In the genomic region with DNA sequence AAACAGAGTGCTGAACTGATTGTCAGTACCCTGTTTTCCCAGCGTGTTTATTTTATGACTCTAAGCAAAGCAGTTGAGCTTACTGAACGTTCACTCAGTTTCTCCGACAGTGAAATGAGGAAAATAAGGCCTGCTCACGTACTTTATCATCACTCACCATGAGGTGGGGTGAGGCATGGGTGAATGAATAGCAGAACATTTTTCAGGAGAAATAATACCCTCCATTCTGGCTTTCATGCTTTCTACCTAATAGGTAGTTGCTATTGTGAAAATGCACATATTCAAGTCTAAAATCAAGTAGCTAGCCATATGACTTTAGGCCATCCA, we compare ENCODE assay signal across 14 cellular contexts.
DNase-seq lines count a peak whose midpoint lies in the region; ATAC-seq and TF ChIP-seq lines count a peak whose summit lies in the region.
"Had no signal": no experiment of that assay in that cellular context is flagged by ENCODE, and none has a peak within 500 bp of the region (broad histone marks: within the 10 kb centered on the region; RNA-seq: fewer than 3 reads in every experiment).

No MANE protein-coding gene starts in this region.

- no peak overlapping the region for H3K4me3 Mint-ChIP-seq in H9
- H3K4me3 Mint-ChIP-seq: activated naive CD4-positive, alpha-beta T cell treated with anti-CD3 and anti-CD28 coated beads, Interleukin-2, amount 50 U/mL, for 24 hours had no signal

- H4K20me1 ChIP-seq in BLaER1 treated with 17β-estradiol and CSF1 and Interleukin-3, amounts not matched to agents 10 nM and 100 nM, result peaks cover 0 to 4% (median 0%) of the 10 kb centered on the region in 11 experiments; a peak in 1 of 22 replicates
- no peaks in the 10 kb centered on the region for H4K20me1 ChIP-seq in H9 (ENCODE audit: control insufficient read depth, insufficient read depth, insufficient read length)

- H3K36me3 ChIP-seq in BLaER1 treated with 17β-estradiol and CSF1 and Interleukin-3, amounts not matched to agents 10 nM and 100 nM, result peaks cover 45 to 72% (median 60%) of the 10 kb centered on the region in 11 experiments
- H3K36me3 ChIP-seq in adipocyte (ENCODE audit: control insufficient read depth, insufficient read depth, low read length, severe bottlenecking) (peaks cover 35% of the 10 kb centered on the region), lower lobe of right lung (peaks cover 34% of the 10 kb centered on the region), stomach (peaks cover 18 to 37% (median 31%) of the 10 kb centered on the region in 4 donors)

- no peak overlapping the region for H3K14ac ChIP-seq in H9 (ENCODE audit: insufficient read depth, low read length)

- no peaks in the 10 kb centered on the region for H3K79me2 ChIP-seq in H9 (ENCODE audit: insufficient read depth, low read length)

- H3K9ac ChIP-seq in BLaER1 treated with 17β-estradiol and CSF1 and Interleukin-3, amounts not matched to agents 10 nM and 100 nM, result no peak overlapping the region
- H3K9ac ChIP-seq in adipocyte (ENCODE audit: low read length) (peak overlapping the region; percentile 85), H9 (ENCODE audit: extremely low read depth, insufficient read length, low read length) (no peak overlapping the region)

- no peak overlapping the region for H3K4ac ChIP-seq in H9 (ENCODE audit: low read depth, low read length)

- no peaks in the 10 kb centered on the region for H3K23me2 ChIP-seq in H9 (ENCODE audit: insufficient read length, low read depth, low read length, poor library complexity, severe bottlenecking)

- no peak overlapping the region for H3K18ac ChIP-seq in H9 (ENCODE audit: insufficient read length, low read depth, low read length)

- H3K23ac ChIP-seq in H9 (ENCODE audit: insufficient read length, low read depth, low read length), result no peak overlapping the region

- H4K5ac ChIP-seq in H9 (ENCODE audit: insufficient read length, low read depth, low read length), result no peak overlapping the region

- no peak for TF ChIP-seq EP300 in stomach (IDR thresholded peaks at IDR 0.05)

- no peak overlapping the region for H3K4me3 ChIP-seq in BLaER1 treated with 17β-estradiol and CSF1 and Interleukin-3, amounts not matched to agents 10 nM and 100 nM
- H3K4me3 ChIP-seq in adipocyte (ENCODE audit: low read length), result no peak overlapping the region
- no peak overlapping the region for H3K4me3 ChIP-seq in lower lobe of right lung
- H3K4me3 ChIP-seq in stomach, result no peak overlapping the region
- H3K4me3 ChIP-seq: Peyer's patch, smooth muscle cell had no signal

- peaks cover 8 to 9% of the 10 kb centered on the region in 2 experiments for H3K9me3 Mint-ChIP-seq in H9
- H3K9me3 Mint-ChIP-seq: activated naive CD4-positive, alpha-beta T cell treated with anti-CD3 and anti-CD28 coated beads, Interleukin-2, amount 50 U/mL, for 24 hours had no signal

- no peaks in the 10 kb centered on the region for H3K27me3 ChIP-seq in BLaER1 treated with 17β-estradiol and CSF1 and Interleukin-3, amounts not matched to agents 10 nM and 100 nM
- H3K27me3 ChIP-seq in adipocyte (replicated peaks; ENCODE audit: control insufficient read depth, insufficient read depth, low read length) (no peaks in the 10 kb centered on the region), lower lobe of right lung (ENCODE audit: low read depth) (no peaks in the 10 kb centered on the region), stomach (no peaks in the 10 kb centered on the region), H9 (ENCODE audit: insufficient read depth, low read length) (no peaks in the 10 kb centered on the region)
- H3K27me3 ChIP-seq: Peyer's patch had no signal

- no peak for TF ChIP-seq POLR2A in stomach (IDR thresholded peaks at IDR 0.05)

- no peak overlapping the region for H4K91ac ChIP-seq in H9 (ENCODE audit: insufficient read length, low read depth, low read length)

- no peak overlapping the region for H4K8ac ChIP-seq in H9 (replicated peaks; ENCODE audit: insufficient read length, low read depth, low read length)

- H3K4me1 Mint-ChIP-seq in H9, result peaks cover 5 to 11% of the 10 kb centered on the region in 2 experiments; a peak in 3 of 4 replicates

- peaks cover 11 to 25% (median 18%) of the 10 kb centered on the region in 11 experiments for H3K9me3 ChIP-seq in BLaER1 treated with 17β-estradiol and CSF1 and Interleukin-3, amounts not matched to agents 10 nM and 100 nM (replicated peaks in 1 of 11)
- H3K9me3 ChIP-seq in adipocyte (ENCODE audit: control insufficient read depth, low read length) (peaks cover 3% of the 10 kb centered on the region), lower lobe of right lung (no peaks in the 10 kb centered on the region), stomach (peaks cover 0 to 5% (median 0%) of the 10 kb centered on the region in 4 donors), H9 (ENCODE audit: control insufficient read depth, low read depth, low read length) (no peaks in the 10 kb centered on the region)
- H3K9me3 ChIP-seq: Peyer's patch had no signal

- H3K56ac ChIP-seq in H9 (ENCODE audit: insufficient read length, low read depth, low read length), result no peak overlapping the region

- no peak overlapping the region for H2BK12ac ChIP-seq in H9 (ENCODE audit: insufficient read length, low read depth, low read length)

- 27 to 60% (median 41%) methylated on average over 4 of the region's 4 CpGs for WGBS in stomach, 5 donors
- no CpG with 5 or more reads among the region's 4 CpGs for WGBS in H9 (ENCODE audit: extremely low coverage, insufficient read length, low lambda C conversion rate)

- no peak overlapping the region for H3T11ph ChIP-seq in H9 (ENCODE audit: low read length)

- H2BK5ac ChIP-seq in H9 (ENCODE audit: insufficient read length, low read length), result no peak overlapping the region

- no peaks in the 10 kb centered on the region for H3K79me1 ChIP-seq in H9 (ENCODE audit: insufficient read depth, low read depth, low read length, poor library complexity, severe bottlenecking)

- H3K27ac Mint-ChIP-seq in H9, result no peak overlapping the region

- no peak for DNase-seq in adipocyte (ENCODE audit: low read depth)
- no peak for DNase-seq in lower lobe of right lung
- no peak for DNase-seq in stomach
- DNase-seq in H9, result no peak
- no peak for DNase-seq in cerebellar cortex (ENCODE audit: low spot score)
- DNase-seq in germinal center (ENCODE audit: low spot score), result no peak
- DNase-seq: left ventricle myocardium superior, NCI-H1417, NCI-H82, Peyer's patch had no signal

- H2BK120ac ChIP-seq in H9 (ENCODE audit: low read depth, low read length, poor library complexity, severe bottlenecking), result no peak overlapping the region

- intact Hi-C loops in lower lobe of right lung (cut with DNase I), result no loop called here
- intact Hi-C loops in stomach (cut with DNase I; ENCODE audit: low total_unique reads), result no loop called here

- no peak for TF ChIP-seq CTCF in lower lobe of right lung (IDR thresholded peaks at IDR 0.05)
- no peak for TF ChIP-seq CTCF in stomach (IDR thresholded peaks at IDR 0.05)
- TF ChIP-seq CTCF in H9 (conservative IDR thresholded peaks at IDR 0.05), result no peak

- H3K4me1 ChIP-seq in BLaER1 treated with 17β-estradiol and CSF1 and Interleukin-3, amounts not matched to agents 10 nM and 100 nM, result peaks cover 34 to 41% (median 37%) of the 10 kb centered on the region in 10 experiments
- peaks cover 53% of the 10 kb centered on the region for H3K4me1 ChIP-seq in adipocyte (ENCODE audit: control insufficient read depth, insufficient read depth, low read length)
- H3K4me1 ChIP-seq in lower lobe of right lung, result peaks cover 40% of the 10 kb centered on the region
- peaks cover 36 to 59% (median 46%) of the 10 kb centered on the region in 4 donors for H3K4me1 ChIP-seq in stomach
- no peaks in the 10 kb centered on the region for H3K4me1 ChIP-seq in H9 (ENCODE audit: insufficient read depth, low read length)

- H3K36me3 Mint-ChIP-seq in H9 (ENCODE audit: insufficient read depth in 1 of 3, low read depth in 3 of 3), result peaks cover 11 to 40% (median 34%) of the 10 kb centered on the region in 3 experiments; a peak in 6 of 7 replicates

- no peak overlapping the region for H2AFZ ChIP-seq in H9 (ENCODE audit: low read length)

- H3K27ac ChIP-seq in BLaER1 treated with 17β-estradiol and CSF1 and Interleukin-3, amounts not matched to agents 10 nM and 100 nM, result no peak overlapping the region
- H3K27ac ChIP-seq in lower lobe of right lung (peak overlapping the region; percentile 41), stomach (peak overlapping the region in 4 of 5 donors; percentile 21 to 78 (median 70)), H9 (ENCODE audit: insufficient read length, low read depth, low read length) (no peak overlapping the region)

- no peak overlapping the region for H2BK20ac ChIP-seq in H9 (ENCODE audit: low read depth, low read length, poor library complexity, severe bottlenecking)

- H2AK5ac ChIP-seq in H9 (ENCODE audit: insufficient read length, low read length), result no peak overlapping the region

- H3K4me2 ChIP-seq in BLaER1 treated with 17β-estradiol and CSF1 and Interleukin-3, amounts not matched to agents 10 nM and 100 nM, result peak overlapping the region in 7 of 11 experiments; percentile 24 to 45 (median 35); a peak in 7 of 22 replicates
- no peak overlapping the region for H3K4me2 ChIP-seq in H9 (ENCODE audit: insufficient read depth, insufficient read length, low read length)
- H3K4me2 ChIP-seq: smooth muscle cell had no signal

- ATAC-seq in lower lobe of right lung, result no peak
- ATAC-seq in GM21723 (IDR thresholded peaks at IDR 0.05; ENCODE audit: unreplicated experiment), result no peak

- H3K27me3 Mint-ChIP-seq in H9 (ENCODE audit: low read depth), result no peaks in the 10 kb centered on the region
- H3K27me3 Mint-ChIP-seq: activated naive CD4-positive, alpha-beta T cell treated with anti-CD3 and anti-CD28 coated beads, Interleukin-2, amount 50 U/mL, for 24 hours had no signal

- H2BK15ac ChIP-seq in H9 (ENCODE audit: low read depth, low read length), result no peak overlapping the region

Comparison
In these comparisons a context has a peak if more than half of its experiments do, and no peak if none do; other contexts are left out.
1. H3K27ac ChIP-seq: peak in lower lobe of right lung (single experiment) and stomach (4 of 5); none in BLaER1 treated with 17β-estradiol and CSF1 and Interleukin-3, amounts not matched to agents 10 nM and 100 nM (0 of 11) and H9 (single experiment).